ENCODE assay signal across 12 cellular contexts in genomic region chr1:43688109-43688387, GRCh38.
"Had no signal": no experiment of that assay in that cellular context is flagged by ENCODE, and none has a peak within 500 bp of the region (broad histone marks: within the 10 kb centered on the region; RNA-seq: fewer than 3 reads in every experiment).

No MANE protein-coding gene starts in this region.

- H3K9me3 Mint-ChIP-seq: activated naive CD4-positive, alpha-beta T cell treated with anti-CD3 and anti-CD28 coated beads, Interleukin-2, amount 10 ng/mL, durations not matched to agents 7 days and 5 days; naive thymus-derived CD4-positive, alpha-beta T cell; stimulated activated memory B cell treated with anti-CD40 and anti-IgM and Interleukin-4, amounts not matched to agents 10 μg/mL and 1 μg/mL and 100 μg/mL, for 72 hours had no signal

- H3K27ac ChIP-seq: tibial nerve had no signal

- H3K4me3 ChIP-seq: tibial nerve had no signal

- H3K27ac Mint-ChIP-seq: activated naive CD4-positive, alpha-beta T cell treated with anti-CD3 and anti-CD28 coated beads, Interleukin-2, amount 10 ng/mL, durations not matched to agents 7 days and 5 days; stimulated activated memory B cell treated with anti-CD40 and anti-IgM and Interleukin-4, amounts not matched to agents 10 μg/mL and 1 μg/mL and 100 μg/mL, for 72 hours had no signal

- H3K27me3 Mint-ChIP-seq: activated naive CD4-positive, alpha-beta T cell treated with anti-CD3 and anti-CD28 coated beads, Interleukin-2, amount 10 ng/mL, durations not matched to agents 7 days and 5 days; naive thymus-derived CD4-positive, alpha-beta T cell; stimulated activated memory B cell treated with anti-CD40 and anti-IgM and Interleukin-4, amounts not matched to agents 10 μg/mL and 1 μg/mL and 100 μg/mL, for 72 hours had no signal

- H3K9me3 ChIP-seq: tibial nerve had no signal

- H3K4me3 Mint-ChIP-seq: activated naive CD4-positive, alpha-beta T cell treated with anti-CD3 and anti-CD28 coated beads, Interleukin-2, amount 10 ng/mL, durations not matched to agents 7 days and 5 days; naive thymus-derived CD4-positive, alpha-beta T cell; stimulated activated memory B cell treated with anti-CD40 and anti-IgM and Interleukin-4, amounts not matched to agents 10 μg/mL and 1 μg/mL and 100 μg/mL, for 72 hours had no signal

- DNase-seq: activated CD4-positive, alpha-beta T cell treated with anti-CD3 and anti-CD28 coated beads for 1 hour; activated CD4-positive, alpha-beta T cell treated with anti-CD3 and anti-CD28 coated beads, Interleukin-2, amount 50 U/mL, for 48 hours; activated CD8-positive, alpha-beta memory T cell treated with anti-CD3 and anti-CD28 coated beads, Interleukin-2, amount 50 U/mL, for 48 hours; activated naive CD4-positive, alpha-beta T cell treated with anti-CD3 and anti-CD28 coated beads, Interleukin-2, amount 10 ng/mL, durations not matched to agents 7 days and 5 days; cerebellar nuclear complex; hypothalamus; kidney glomerular epithelial cell; midbrain; naive thymus-derived CD4-positive, alpha-beta T cell; T-helper 9 cell had no signal

- H3K27me3 ChIP-seq: tibial nerve had no signal

- H3K4me1 Mint-ChIP-seq: activated naive CD4-positive, alpha-beta T cell treated with anti-CD3 and anti-CD28 coated beads, Interleukin-2, amount 10 ng/mL, durations not matched to agents 7 days and 5 days; stimulated activated memory B cell treated with anti-CD40 and anti-IgM and Interleukin-4, amounts not matched to agents 10 μg/mL and 1 μg/mL and 100 μg/mL, for 72 hours had no signal
